ENCODE assay signal across 29 cellular contexts in the genomic region with DNA sequence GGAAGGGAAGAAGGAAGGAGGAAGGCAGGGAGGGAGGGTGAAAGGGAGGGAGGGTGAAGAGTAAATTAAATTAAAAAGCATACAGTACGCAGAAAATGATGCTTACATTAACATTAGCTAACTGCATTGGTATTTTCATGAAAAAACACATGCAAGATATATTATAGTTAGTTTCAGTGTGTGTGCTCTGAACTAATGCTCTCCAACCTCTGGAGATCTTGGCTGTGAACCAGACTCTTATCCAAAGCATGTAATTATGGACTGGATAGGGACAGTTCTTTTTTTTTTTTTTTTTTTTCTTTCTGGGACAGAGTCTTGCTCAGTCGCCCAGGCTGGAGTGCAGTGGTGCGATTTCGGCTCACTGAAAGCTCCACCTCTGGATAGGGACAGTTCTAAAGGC.
DNase-seq lines count a peak whose midpoint lies in the region; ATAC-seq and TF ChIP-seq lines count a peak whose summit lies in the region.
"Had no signal": no experiment of that assay in that cellular context is flagged by ENCODE, and none has a peak within 500 bp of the region (broad histone marks: within the 10 kb centered on the region; RNA-seq: fewer than 3 reads in every experiment).

No MANE protein-coding gene starts in this region.

- H2AFZ ChIP-seq in smooth muscle cell (ENCODE audit: low read depth): no peak overlapping the region

- H3K4me1 ChIP-seq in left ventricle myocardium inferior: peaks cover 38% of the 10 kb centered on the region
- peaks cover 18% of the 10 kb centered on the region for H3K4me1 ChIP-seq in smooth muscle cell (ENCODE audit: low read depth)
- H3K4me1 ChIP-seq: A549, colonic mucosa, left lung had no signal

- 62% methylated on average over 4 of the region's 4 CpGs for WGBS in smooth muscle cell (ENCODE audit: low lambda C conversion rate)

- H3K27me3 ChIP-seq in left ventricle myocardium inferior (ENCODE audit: low read depth) (peaks cover 5% of the 10 kb centered on the region), smooth muscle cell (ENCODE audit: low read depth) (no peaks in the 10 kb centered on the region)
- H3K27me3 ChIP-seq: colonic mucosa, left lung, tibial artery had no signal

- peaks cover 17% of the 10 kb centered on the region for H3K4me1 Mint-ChIP-seq in activated T-cell treated with anti-CD3 and anti-CD28 coated beads, Interleukin-2, amount 50 U/mL, for 24 hours (ENCODE audit: low read depth)
- H3K4me1 Mint-ChIP-seq: activated CD4-positive, alpha-beta T cell treated with anti-CD3 and anti-CD28 coated beads, Interleukin-2, amount 10 ng/mL, durations not matched to agents 7 days and 5 days; B cell had no signal

- no peaks in the 10 kb centered on the region for H3K36me3 Mint-ChIP-seq in activated T-cell treated with anti-CD3 and anti-CD28 coated beads, Interleukin-2, amount 50 U/mL, for 24 hours (ENCODE audit: low read depth)
- H3K36me3 Mint-ChIP-seq: CD8-positive, alpha-beta T cell; naive thymus-derived CD8-positive, alpha-beta T cell; WTC11 had no signal

- no peak overlapping the region for H3K27ac ChIP-seq in left ventricle myocardium inferior (replicated peaks)
- no peak overlapping the region for H3K27ac ChIP-seq in smooth muscle cell (ENCODE audit: low read depth)
- H3K27ac ChIP-seq: A549, colonic mucosa, left lung, skin epidermis, stomach had no signal

- no peak overlapping the region for H3K9ac ChIP-seq in smooth muscle cell (ENCODE audit: low read depth)

- H3K4me3 ChIP-seq in left ventricle myocardium inferior: no peak overlapping the region
- no peak overlapping the region for H3K4me3 ChIP-seq in fibroblast of villous mesenchyme (ENCODE audit: low read depth, low read length)
- H3K4me3 ChIP-seq in smooth muscle cell: no peak overlapping the region
- H3K4me3 ChIP-seq: A549, colonic mucosa, left lung, skin epidermis, stomach, tibial artery had no signal

- DNase-seq in Right ventricle myocardium inferior (ENCODE audit: missing footprints) (no peak), left ventricle myocardium inferior (no peak), amniotic epithelial cell (ENCODE audit: low read depth) (peak; percentile 72), fibroblast of villous mesenchyme (ENCODE audit: low read depth) (peak; percentile 66), smooth muscle cell (lab: John Stamatoyannopoulos, UW; ENCODE audit: unreplicated experiment) (no peak), head of caudate nucleus (no peak), NCI-H345 (lab: John Stamatoyannopoulos, UW) (no peak)
- no peak for DNase-seq in activated T-cell treated with anti-CD3 and anti-CD28 coated beads, Interleukin-2, amount 50 U/mL, for 24 hours
- DNase-seq: activated CD4-positive, alpha-beta T cell treated with anti-CD3 and anti-CD28 coated beads, Interleukin-2, amount 10 ng/mL, durations not matched to agents 7 days and 5 days; activated naive CD4-positive, alpha-beta T cell treated with anti-CD3 and anti-CD28 coated beads for 36 hours; activated T-cell treated with anti-CD3 and anti-CD28 coated beads, Interleukin-2, amount 50 U/mL, for 72 hours; amygdala; CD8-positive, alpha-beta T cell; colonic mucosa; DMS153; left lung; naive thymus-derived CD8-positive, alpha-beta T cell; NCI-H1048; NCI-H187 treated with DMSO at 0.1 percent for 48 hours; NCI-H446; occipital lobe; SIG-M5; stomach; tibial artery had no signal

- peaks cover 21% of the 10 kb centered on the region for H3K27me3 Mint-ChIP-seq in activated T-cell treated with anti-CD3 and anti-CD28 coated beads, Interleukin-2, amount 50 U/mL, for 24 hours

- peak; percentile 33 for ATAC-seq in Right ventricle myocardium inferior
- ATAC-seq: A549; activated T-cell treated with anti-CD3 and anti-CD28 coated beads, Interleukin-2, amount 50 U/mL, for 72 hours; CD8-positive, alpha-beta T cell; esophagus mucosa; left lung; naive thymus-derived CD8-positive, alpha-beta T cell; WTC11 had no signal

- intact Hi-C loops in Right ventricle myocardium inferior (cut with DNase I): no loop called here
- intact Hi-C loops in left ventricle myocardium inferior (cut with micrococcal nuclease): no loop called here
- intact Hi-C loops in head of caudate nucleus (cut with DNase I): no loop called here

- H3K27ac Mint-ChIP-seq in activated T-cell treated with anti-CD3 and anti-CD28 coated beads, Interleukin-2, amount 50 U/mL, for 24 hours: no peak overlapping the region
- H3K27ac Mint-ChIP-seq: activated CD4-positive, alpha-beta T cell treated with anti-CD3 and anti-CD28 coated beads, Interleukin-2, amount 10 ng/mL, durations not matched to agents 7 days and 5 days; activated naive CD4-positive, alpha-beta T cell treated with anti-CD3 and anti-CD28 coated beads for 36 hours; activated T-cell treated with anti-CD3 and anti-CD28 coated beads, Interleukin-2, amount 50 U/mL, for 72 hours; B cell; CD8-positive, alpha-beta T cell; naive thymus-derived CD8-positive, alpha-beta T cell; WTC11 had no signal

- H3K9me3 ChIP-seq in left ventricle myocardium inferior (replicated peaks): no peaks in the 10 kb centered on the region
- no peaks in the 10 kb centered on the region for H3K9me3 ChIP-seq in smooth muscle cell (replicated peaks; ENCODE audit: low read depth)
- H3K9me3 ChIP-seq: A549, colonic mucosa, left lung, stomach, tibial artery had no signal

- H3K4me2 ChIP-seq in smooth muscle cell: peak overlapping the region; percentile 33
- H3K4me2 ChIP-seq: A549 had no signal

- H3K79me2 ChIP-seq in smooth muscle cell (ENCODE audit: low read depth): no peaks in the 10 kb centered on the region

- H3K9me3 Mint-ChIP-seq in activated T-cell treated with anti-CD3 and anti-CD28 coated beads, Interleukin-2, amount 50 U/mL, for 24 hours: no peaks in the 10 kb centered on the region
- H3K9me3 Mint-ChIP-seq: activated CD4-positive, alpha-beta T cell treated with anti-CD3 and anti-CD28 coated beads, Interleukin-2, amount 10 ng/mL, durations not matched to agents 7 days and 5 days; activated naive CD4-positive, alpha-beta T cell treated with anti-CD3 and anti-CD28 coated beads for 36 hours; activated T-cell treated with anti-CD3 and anti-CD28 coated beads, Interleukin-2, amount 50 U/mL, for 72 hours; CD8-positive, alpha-beta T cell; naive thymus-derived CD8-positive, alpha-beta T cell; WTC11 had no signal

- no peaks in the 10 kb centered on the region for H4K20me1 ChIP-seq in smooth muscle cell (ENCODE audit: low read depth)

- H3K36me3 ChIP-seq in left ventricle myocardium inferior (no peaks in the 10 kb centered on the region), smooth muscle cell (ENCODE audit: low read depth) (no peaks in the 10 kb centered on the region)
- H3K36me3 ChIP-seq: colonic mucosa, left lung, stomach, tibial artery had no signal

- H3F3A ChIP-seq in smooth muscle cell (ENCODE audit: low read depth): no peaks in the 10 kb centered on the region

- TF ChIP-seq CTCF in left ventricle myocardium inferior (IDR thresholded peaks at IDR 0.05; ENCODE audit: borderline replicate concordance): no peak
- no peak for TF ChIP-seq CTCF in fibroblast of villous mesenchyme (IDR thresholded peaks at IDR 0.05; ENCODE audit: insufficient read depth, low read depth, low read length)
- no peak for TF ChIP-seq CTCF in smooth muscle cell (IDR thresholded peaks at IDR 0.05; ENCODE audit: borderline replicate concordance, insufficient read depth, poor library complexity, severe bottlenecking)

- H3K4me3 Mint-ChIP-seq in activated T-cell treated with anti-CD3 and anti-CD28 coated beads, Interleukin-2, amount 50 U/mL, for 24 hours: no peak overlapping the region
- H3K4me3 Mint-ChIP-seq: activated CD4-positive, alpha-beta T cell treated with anti-CD3 and anti-CD28 coated beads, Interleukin-2, amount 10 ng/mL, durations not matched to agents 7 days and 5 days; activated naive CD4-positive, alpha-beta T cell treated with anti-CD3 and anti-CD28 coated beads for 36 hours; activated T-cell treated with anti-CD3 and anti-CD28 coated beads, Interleukin-2, amount 50 U/mL, for 72 hours; B cell; CD8-positive, alpha-beta T cell; naive thymus-derived CD8-positive, alpha-beta T cell; WTC11 had no signal

Comparison
In these comparisons a context has a peak if more than half of its experiments do, and no peak if none do; other contexts are left out.
1. DNase-seq: peak in amniotic epithelial cell (single experiment) and fibroblast of villous mesenchyme (single experiment); none in Right ventricle myocardium inferior (single experiment), left ventricle myocardium inferior (single experiment), smooth muscle cell (single experiment), head of caudate nucleus (0 of 42), NCI-H345 (single experiment) and activated T-cell treated with anti-CD3 and anti-CD28 coated beads, Interleukin-2, amount 50 U/mL, for 24 hours (single experiment).